Comparison of ENCODE assay signal across 21 cellular contexts in the genomic region with DNA sequence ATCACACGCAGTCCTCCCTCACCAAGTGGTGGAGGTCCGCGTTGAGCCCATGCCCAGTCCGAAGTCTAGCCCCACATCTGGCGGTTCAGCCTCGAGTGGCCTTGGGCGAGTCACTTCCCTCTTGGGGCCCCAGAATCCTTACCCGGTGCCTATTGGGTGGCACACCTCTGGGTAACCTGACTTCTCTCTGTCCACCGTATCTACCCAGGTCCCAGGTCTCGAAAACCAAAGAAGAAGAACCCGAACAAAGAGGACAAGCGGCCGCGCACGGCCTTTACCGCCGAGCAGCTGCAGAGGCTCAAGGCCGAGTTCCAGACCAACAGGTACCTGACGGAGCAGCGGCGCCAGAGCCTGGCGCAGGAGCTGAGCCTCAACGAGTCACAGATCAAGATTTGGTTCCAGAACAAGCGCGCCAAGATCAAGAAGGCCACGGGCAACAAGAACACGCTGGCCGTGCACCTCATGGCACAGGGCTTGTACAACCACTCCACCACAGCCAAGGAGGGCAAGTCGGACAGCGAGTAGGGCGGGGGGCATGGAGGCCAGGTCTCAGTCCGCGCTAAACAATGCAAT. TPM values are rescaled to one million over a fixed set of nuclear protein-coding genes. Genes with fewer than 3 reads are reported as not detected.
"Had no signal": no experiment of that assay in that cellular context is flagged by ENCODE, and none has a peak within 500 bp of the region (broad histone marks: within the 10 kb centered on the region; RNA-seq: fewer than 3 reads in every experiment).

No MANE protein-coding gene starts in this region.

- H3K27ac Mint-ChIP-seq: activated naive CD4-positive, alpha-beta T cell treated with anti-CD3 and anti-CD28 coated beads for 36 hours; activated T-helper 17 cell treated with anti-CD3 and anti-CD28 coated beads, Interleukin-2, amount 50 U/mL, for 72 hours; naive thymus-derived CD4-positive, alpha-beta T cell; stimulated activated effector memory CD8-positive, alpha-beta T cell treated with anti-CD3 and anti-CD28 coated beads, Interleukin-12 subunit alpha, Interleukin-12 subunit beta, amount 100 ng/mL, for 72 hours had no signal

- H3K4me1 Mint-ChIP-seq: activated T-helper 17 cell treated with anti-CD3 and anti-CD28 coated beads, Interleukin-2, amount 50 U/mL, for 72 hours had no signal

- H3K4me3 Mint-ChIP-seq: activated naive CD4-positive, alpha-beta T cell treated with anti-CD3 and anti-CD28 coated beads for 36 hours; activated T-helper 17 cell treated with anti-CD3 and anti-CD28 coated beads, Interleukin-2, amount 50 U/mL, for 72 hours; naive thymus-derived CD4-positive, alpha-beta T cell; stimulated activated effector memory CD8-positive, alpha-beta T cell treated with anti-CD3 and anti-CD28 coated beads, Interleukin-12 subunit alpha, Interleukin-12 subunit beta, amount 100 ng/mL, for 72 hours had no signal

- H3K9me3 ChIP-seq: ascending aorta, esophagus muscularis mucosa, left lung, mucosa of descending colon, sigmoid colon, tibial artery, uterus had no signal

- DNase-seq: activated CD4-positive, alpha-beta T cell treated with anti-CD3 and anti-CD28 coated beads, Interleukin-2, amount 50 U/mL, for 1 hour; activated naive CD4-positive, alpha-beta T cell treated with anti-CD3 and anti-CD28 coated beads for 36 hours; mucosa of descending colon; naive thymus-derived CD4-positive, alpha-beta T cell; sigmoid colon; stimulated activated CD4-positive, alpha-beta T cell treated with anti-CD3 and anti-CD28 coated beads, Interleukin-12 subunit alpha, Interleukin-12 subunit beta, amount 100 ng/mL, for 4 hours; stimulated activated CD4-positive, alpha-beta T cell treated with anti-CD3 and anti-CD28 coated beads, Interleukin-2, amount 100 ng/mL, for 24 hours; T-helper 9 cell; tibial artery; uterus had no signal

- H3K27ac ChIP-seq: ascending aorta, esophagus muscularis mucosa, hepatocyte, left lung, sigmoid colon, tibial artery, uterus had no signal

- FAIRE-seq: kidney had no signal

- H3K9me3 Mint-ChIP-seq: activated naive CD4-positive, alpha-beta T cell treated with anti-CD3 and anti-CD28 coated beads for 36 hours; activated T-helper 17 cell treated with anti-CD3 and anti-CD28 coated beads, Interleukin-2, amount 50 U/mL, for 72 hours; naive thymus-derived CD4-positive, alpha-beta T cell; stimulated activated effector memory CD8-positive, alpha-beta T cell treated with anti-CD3 and anti-CD28 coated beads, Interleukin-12 subunit alpha, Interleukin-12 subunit beta, amount 100 ng/mL, for 72 hours had no signal

- ATAC-seq: activated CD4-positive, CD25-positive, alpha-beta regulatory T cell treated with anti-CD3 and anti-CD28 coated beads, Interleukin-2, amount 50 U/mL, for 24 hours; activated T-helper 17 cell treated with anti-CD3 and anti-CD28 coated beads, Interleukin-2, amount 50 U/mL, for 72 hours; left lung; mucosa of descending colon; naive thymus-derived CD4-positive, alpha-beta T cell; stimulated activated effector memory CD8-positive, alpha-beta T cell treated with anti-CD3 and anti-CD28 coated beads, Interleukin-12 subunit alpha, Interleukin-12 subunit beta, amount 100 ng/mL, for 72 hours had no signal

- H2AFZ ChIP-seq: hepatocyte had no signal

- H3K36me3 ChIP-seq: ascending aorta, esophagus muscularis mucosa, left lung, sigmoid colon, tibial artery, uterus had no signal

- H3K4me3 ChIP-seq: ascending aorta, esophagus muscularis mucosa, hepatocyte, left lung, mucosa of descending colon, sigmoid colon, tibial artery, uterus had no signal

- H3K4me2 ChIP-seq: hepatocyte had no signal

- H3K79me2 ChIP-seq: hepatocyte had no signal

RNA-seq across cellular contexts. Expression of a gene that starts 4.3 kb away (rescaled TPM):
- total RNA-seq: activated CD8-positive, alpha-beta memory T cell treated with anti-CD3 and anti-CD28 coated beads for 36 hours; activated naive CD4-positive, alpha-beta T cell treated with anti-CD3 and anti-CD28 coated beads for 36 hours; activated T-helper 17 cell treated with anti-CD3 and anti-CD28 coated beads, Interleukin-2, amount 50 U/mL, for 72 hours; ascending aorta; glomerular endothelial cell; hepatocyte; left lung; mucosa of descending colon; naive thymus-derived CD4-positive, alpha-beta T cell; pulmonary artery endothelial cell had no signal
- polyA plus RNA-seq: naive thymus-derived CD4-positive, alpha-beta T cell; sigmoid colon had no signal
